Comparison of ENCODE assay signal across 8 cellular contexts in the genomic region with DNA sequence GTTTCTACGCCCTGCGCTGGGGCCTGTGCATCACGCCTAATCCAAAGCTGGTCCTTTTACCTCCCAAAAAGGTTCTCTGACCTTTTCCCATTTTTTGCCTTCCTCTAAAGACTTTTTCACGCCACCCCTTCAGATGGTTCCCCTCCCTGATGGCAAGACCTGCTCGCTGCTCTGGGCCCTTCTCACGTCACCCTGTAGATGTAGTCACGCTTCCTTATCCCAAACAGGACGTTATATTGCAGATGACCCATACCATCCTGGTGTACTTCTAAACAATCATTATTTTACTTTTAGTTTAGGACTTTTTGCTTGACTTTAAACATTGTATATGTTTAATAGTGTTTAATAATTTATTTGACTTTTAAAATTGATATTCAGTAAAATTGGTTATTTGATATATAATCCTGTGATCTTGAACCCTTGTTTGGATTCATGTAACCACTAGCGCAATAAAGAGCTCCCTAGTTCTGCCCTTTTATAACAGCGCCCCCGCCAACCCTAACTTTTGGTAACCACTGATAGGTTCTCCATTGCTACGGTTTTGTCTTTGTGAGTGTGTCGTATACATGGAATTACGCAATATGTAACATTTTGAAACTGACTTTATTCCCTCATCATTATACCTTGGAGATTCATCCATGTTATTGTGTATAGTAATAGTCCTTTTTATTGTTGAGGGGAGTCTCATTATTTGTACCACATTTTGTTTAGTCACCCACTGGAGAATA. TPM values are rescaled to one million over a fixed set of nuclear protein-coding genes. Genes with fewer than 3 reads are reported as not detected.
DNase-seq lines count a peak whose midpoint lies in the region; ATAC-seq and TF ChIP-seq lines count a peak whose summit lies in the region.

No MANE protein-coding gene starts in this region.

- peaks cover 9 to 14% of the 10 kb centered on the region in 2 donors for H3K4me1 Mint-ChIP-seq in natural killer cell

- peaks cover 0 to 4% of the 10 kb centered on the region in 2 donors for H3K9me3 Mint-ChIP-seq in natural killer cell

- peaks cover 7% of the 10 kb centered on the region for H3K36me3 Mint-ChIP-seq in natural killer cell

- DNase-seq in NCI-H460 (ENCODE audit: extremely low read depth, low read depth) (peak; percentile 1), natural killer cell (no peak), epidermal melanocyte (ENCODE audit: insufficient read length, low spot score) (no peak), GM19240 (ENCODE audit: insufficient read length, low spot score) (no peak), left lobe of liver (ENCODE audit: low spot score) (no peak)

- no peak overlapping the region for H3K27ac ChIP-seq in duodenal mucosa (ENCODE audit: low read depth, low read length)

- H3K4me1 ChIP-seq in duodenal mucosa (ENCODE audit: control insufficient read depth in 1 of 2, insufficient read depth in 2 of 2, low read length in 2 of 2): peaks cover 3 to 5% of the 10 kb centered on the region in 2 donors

- peaks cover 16 to 32% of the 10 kb centered on the region in 2 donors for H3K27me3 Mint-ChIP-seq in natural killer cell (ENCODE audit: low read depth in 2 of 2)

- H3K4me3 ChIP-seq in duodenal mucosa (ENCODE audit: low read depth in 1 of 2, low read length in 2 of 2): peak overlapping the region; percentile 81 to 82

- intact Hi-C loops in natural killer cell (cut with micrococcal nuclease): no loop called here

- peak overlapping the region; percentile 71 to 93 for H3K27ac Mint-ChIP-seq in natural killer cell

- peak overlapping the region; percentile 97 for H3K4me3 Mint-ChIP-seq in natural killer cell

- ATAC-seq in GM18517 (IDR thresholded peaks at IDR 0.05; ENCODE audit: unreplicated experiment) (peak; percentile 8), natural killer cell (no peak), GM18909 (IDR thresholded peaks at IDR 0.05; ENCODE audit: poor library complexity, unreplicated experiment) (no peak), left lobe of liver (no peak)

- peaks cover 4 to 9% of the 10 kb centered on the region in 2 donors for H3K27me3 ChIP-seq in duodenal mucosa (ENCODE audit: control insufficient read depth in 1 of 2, insufficient read depth in 2 of 2, low read length in 2 of 2)

- peak overlapping the region; percentile 44 to 56 for H3K9ac ChIP-seq in duodenal mucosa (ENCODE audit: low read depth in 1 of 2, low read length in 2 of 2)

- TF ChIP-seq CTCF in natural killer cell (IDR thresholded peaks at IDR 0.05): no peak

- no peaks in the 10 kb centered on the region for H3K9me3 ChIP-seq in duodenal mucosa (ENCODE audit: control insufficient read depth in 1 of 2, low read length in 2 of 2)

- no peaks in the 10 kb centered on the region for H3K36me3 ChIP-seq in duodenal mucosa (ENCODE audit: control insufficient read depth in 1 of 2, insufficient read depth in 2 of 2, low read length in 2 of 2)

RNA-seq across cellular contexts. Expression of gene OTUD7A, which starts 0.8 kb away (rescaled TPM):
- total RNA-seq in NCI-H460 (2014; rRNA removed; shearing (Covaris generic)): 0.03 and 0.05 TPM in 2 replicates
- 0.01 TPM in 1 of 2 replicates, not detected in the other for polyA plus RNA-seq in NCI-H460 (2014; cell fraction: nucleus; rRNA removed)
- total RNA-seq in natural killer cell (under 1 TPM; 0.45 to 0.78 (median 0.75) TPM), left lobe of liver (1.5 TPM)
